14 cellular contexts compared by ENCODE assay signal in genomic region chr13:25169951-25170553, GRCh38. TPM values are rescaled to one million over a fixed set of nuclear protein-coding genes. Genes with fewer than 3 reads are reported as not detected.
A peak's percentile ranks its signal among the peaks of the same experiment; 100 is the strongest.
DNase-seq lines count a peak whose midpoint lies in the region; ATAC-seq and TF ChIP-seq lines count a peak whose summit lies in the region.
"Had no signal": no experiment of that assay in that cellular context is flagged by ENCODE, and none has a peak within 500 bp of the region (broad histone marks: within the 10 kb centered on the region; RNA-seq: fewer than 3 reads in every experiment).

No MANE protein-coding gene starts in this region.

- DNase-seq in T-helper 17 cell (no peak), smooth muscle cell (lab: John Stamatoyannopoulos, UW; ENCODE audit: unreplicated experiment) (no peak)
- DNase-seq: aorta; CD4-positive, CD25-positive, alpha-beta regulatory T cell; GOT3; SJCRH30; stomach had no signal

- CTCF ChIA-PET in HEK293 (lab: Yijun Ruan, JAX): no interaction called here

- H3K27ac ChIP-seq in HEK293 (ENCODE audit: extremely low read depth, low read depth, low read length) (no peak overlapping the region), smooth muscle cell (ENCODE audit: low read depth) (no peak overlapping the region)
- H3K27ac ChIP-seq: SJCRH30, stomach had no signal

- ATAC-seq in T-helper 17 cell: no peak
- ATAC-seq in HG03095 (IDR thresholded peaks at IDR 0.05; ENCODE audit: unreplicated experiment): no peak
- no peak for ATAC-seq in HG03432 (IDR thresholded peaks at IDR 0.05; ENCODE audit: unreplicated experiment)
- no peak for ATAC-seq in GM18505 (IDR thresholded peaks at IDR 0.05; ENCODE audit: unreplicated experiment)

- H2AFZ ChIP-seq in smooth muscle cell (ENCODE audit: low read depth): no peak overlapping the region

- H3K27ac Mint-ChIP-seq in T-helper 17 cell: no peak overlapping the region
- H3K27ac Mint-ChIP-seq: CD4-positive, CD25-positive, alpha-beta regulatory T cell had no signal

- H3K79me2 ChIP-seq in smooth muscle cell (ENCODE audit: low read depth): no peaks in the 10 kb centered on the region

- H3K36me3 ChIP-seq in HEK293 (ENCODE audit: control insufficient read depth in 2 of 2, insufficient read depth in 1 of 2, low read length in 2 of 2): no peaks in the 10 kb centered on the region
- no peaks in the 10 kb centered on the region for H3K36me3 ChIP-seq in smooth muscle cell (ENCODE audit: low read depth)
- H3K36me3 ChIP-seq: SJCRH30, stomach had no signal

- H3K27me3 ChIP-seq in smooth muscle cell (ENCODE audit: low read depth): peaks cover 65% of the 10 kb centered on the region

- TF ChIP-seq CTCF in HEK293 (tag by site-specific recombination; IDR thresholded peaks at IDR 0.05): no peak
- no peak for TF ChIP-seq CTCF in smooth muscle cell (IDR thresholded peaks at IDR 0.05; ENCODE audit: borderline replicate concordance, insufficient read depth, poor library complexity, severe bottlenecking)

- POLR2A ChIA-PET in HEK293 (lab: Yijun Ruan, JAX): no interaction called here

- WGBS in smooth muscle cell (ENCODE audit: low lambda C conversion rate): 84% methylated on average over 37 of the region's 37 CpGs

- H3K27me3 Mint-ChIP-seq in T-helper 17 cell: peaks cover 61% of the 10 kb centered on the region

- no peak for TF ChIP-seq POLR2A in GM18505 (IDR thresholded peaks at IDR 0.05; ENCODE audit: borderline replicate concordance, extremely low read depth, insufficient read depth, insufficient read length)

- H3K36me3 Mint-ChIP-seq in T-helper 17 cell (ENCODE audit: low read depth): peaks cover 8% of the 10 kb centered on the region
- H3K36me3 Mint-ChIP-seq: CD4-positive, CD25-positive, alpha-beta regulatory T cell had no signal

- peak overlapping the region; percentile 61 for H3K4me3 Mint-ChIP-seq in T-helper 17 cell

- H3K9me3 ChIP-seq in HEK293 (ENCODE audit: control insufficient read depth, insufficient read depth, low read depth, low read length): no peaks in the 10 kb centered on the region
- no peaks in the 10 kb centered on the region for H3K9me3 ChIP-seq in T-helper 17 cell (ENCODE audit: control insufficient read depth, low read length, poor library complexity, severe bottlenecking)
- H3K9me3 ChIP-seq in iPS-18c (ENCODE audit: control insufficient read depth, insufficient read depth, low read length): peaks cover 4% of the 10 kb centered on the region
- no peaks in the 10 kb centered on the region for H3K9me3 ChIP-seq in smooth muscle cell (replicated peaks; ENCODE audit: low read depth)
- H3K9me3 ChIP-seq: SJCRH30, stomach had no signal

- H3K4me2 ChIP-seq in smooth muscle cell: peak overlapping the region; percentile 97

- H3F3A ChIP-seq in smooth muscle cell (ENCODE audit: low read depth): no peaks in the 10 kb centered on the region

- H4K20me1 ChIP-seq in smooth muscle cell (ENCODE audit: low read depth): no peaks in the 10 kb centered on the region

- H3K4me1 ChIP-seq in HEK293 (ENCODE audit: control insufficient read depth, insufficient read depth, low read length): no peaks in the 10 kb centered on the region
- peaks cover 10% of the 10 kb centered on the region for H3K4me1 ChIP-seq in smooth muscle cell (ENCODE audit: low read depth)
- H3K4me1 ChIP-seq: SJCRH30 had no signal

- no peak overlapping the region for H3K9ac ChIP-seq in smooth muscle cell (ENCODE audit: low read depth)

- H3K4me1 Mint-ChIP-seq in T-helper 17 cell: peaks cover 11% of the 10 kb centered on the region

- H3K4me3 ChIP-seq in HEK293 (ENCODE audit: low read depth, low read length): peak overlapping the region; percentile 43; the same call in 1 of the 2 replicates
- peak overlapping the region; percentile 59 for H3K4me3 ChIP-seq in iPS-18c (ENCODE audit: insufficient read depth, low read depth, low read length)
- peak overlapping the region; percentile 62 for H3K4me3 ChIP-seq in smooth muscle cell
- H3K4me3 ChIP-seq: SJCRH30 had no signal

TF ChIP-seq in HEK293, 187 proteins besides CTCF, POLR2A, EP300 and RAD21:
- TF ChIP-seq ZNF354C (tag by site-specific recombination; IDR thresholded peaks at IDR 0.05; ENCODE audit: borderline replicate concordance, low read depth) (no peak), ZNF350 (tag by site-specific recombination; IDR thresholded peaks at IDR 0.05) (no peak), ZNF654 (tag by site-specific recombination; IDR thresholded peaks at IDR 0.05; ENCODE audit: low read depth) (no peak), PRDM1 (tag by site-specific recombination; IDR thresholded peaks at IDR 0.05) (no peak), ZNF670 (tag by site-specific recombination; IDR thresholded peaks at IDR 0.05; ENCODE audit: low read depth) (no peak), ZSCAN4 (tag by site-specific recombination; IDR thresholded peaks at IDR 0.05) (no peak), ZFP3 (tag by site-specific recombination; IDR thresholded peaks at IDR 0.05; ENCODE audit: low read depth) (no peak), ZNF488 (tag by site-specific recombination; IDR thresholded peaks at IDR 0.05) (no peak), MZF1 (tag by site-specific recombination; IDR thresholded peaks at IDR 0.05; ENCODE audit: borderline replicate concordance) (no peak), ZNF623 (tag by site-specific recombination; IDR thresholded peaks at IDR 0.05) (no peak), ZNF792 (tag by site-specific recombination; IDR thresholded peaks at IDR 0.05) (no peak), ZNF302 (tag by site-specific recombination; IDR thresholded peaks at IDR 0.05; ENCODE audit: low read depth) (no peak), ZBTB21 (tag by site-specific recombination; IDR thresholded peaks at IDR 0.05) (no peak), GFI1B (tag by site-specific recombination; IDR thresholded peaks at IDR 0.05) (no peak), ZNF704 (tag by site-specific recombination; IDR thresholded peaks at IDR 0.05) (no peak), ZNF791 (tag by site-specific recombination; IDR thresholded peaks at IDR 0.05) (no peak), TCF7L2 (IDR thresholded peaks at IDR 0.05; ENCODE audit: borderline replicate concordance, low read depth, low read length) (no peak), ZBTB44 (tag by site-specific recombination; IDR thresholded peaks at IDR 0.05) (no peak), ZNF837 (tag by site-specific recombination; IDR thresholded peaks at IDR 0.05) (no peak), ZNF157 (tag by site-specific recombination; IDR thresholded peaks at IDR 0.05) (no peak)

RNA-seq across cellular contexts. Expression of gene AMER2, which starts 2.0 kb away (rescaled TPM):
- total RNA-seq in T-helper 17 cell (not detected), smooth muscle cell (0.09 and 0.36 TPM in 2 replicates)
- not detected in 2 replicates for polyA plus RNA-seq in smooth muscle cell
- total RNA-seq: aorta; CD4-positive, CD25-positive, alpha-beta regulatory T cell; dermis blood vessel endothelial cell; LHCN-M2; SJCRH30 had no signal
- polyA plus RNA-seq: CD4-positive, CD25-positive, alpha-beta regulatory T cell had no signal
